Comparison of ENCODE assay signal across 2 cellular contexts in the genomic region with DNA sequence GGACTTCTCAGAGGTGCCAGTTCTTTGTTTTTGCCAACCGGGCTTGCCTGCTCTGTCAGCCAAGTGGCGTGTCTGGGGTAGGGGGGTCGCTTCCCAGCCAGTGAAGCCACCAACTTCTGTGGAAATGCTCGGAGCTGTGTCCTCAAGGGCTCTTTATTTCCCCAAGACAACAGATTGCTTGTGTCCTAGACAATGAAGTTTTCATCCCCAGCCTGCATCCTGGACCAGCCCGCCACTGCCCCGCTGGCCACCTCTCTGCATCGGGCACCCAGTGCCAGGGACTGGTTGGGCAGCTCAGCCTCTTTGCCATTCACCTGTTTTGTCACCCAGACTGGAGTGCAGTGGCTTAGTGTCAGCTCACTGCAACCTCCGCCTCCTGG.
TF ChIP-seq lines count a peak whose summit lies in the region.

No MANE protein-coding gene starts in this region.

TF ChIP-seq in endothelial cell of umbilical vein, 7 proteins besides CTCF, POLR2A, EP300 and RAD21:
- TF ChIP-seq JUN (IDR thresholded peaks at IDR 0.05; ENCODE audit: borderline replicate concordance, insufficient read depth, insufficient read length, low read depth): no peak
- no peak for TF ChIP-seq EZH2 (IDR thresholded peaks at IDR 0.05; ENCODE audit: borderline replicate concordance, low read depth, low read length, severe bottlenecking)
- TF ChIP-seq MYC (IDR thresholded peaks at IDR 0.05; ENCODE audit: low read depth, low read length): no peak
- TF ChIP-seq POLR2AphosphoS5 (IDR thresholded peaks at IDR 0.05; ENCODE audit: insufficient read depth, low read depth, low read length): no peak
- no peak for TF ChIP-seq FOS (IDR thresholded peaks at IDR 0.05; ENCODE audit: borderline replicate concordance, insufficient read depth, low read length)
- TF ChIP-seq, protein P1, sequence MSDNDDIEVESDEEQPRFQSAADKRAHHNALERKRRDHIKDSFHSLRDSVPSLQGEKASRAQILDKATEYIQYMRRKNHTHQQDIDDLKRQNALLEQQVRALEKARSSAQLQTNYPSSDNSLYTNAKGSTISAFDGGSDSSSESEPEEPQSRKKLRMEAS (IDR thresholded peaks at IDR 0.05; ENCODE audit: insufficient read depth, insufficient read length): no peak
- no peak for TF ChIP-seq GATA2 (IDR thresholded peaks at IDR 0.05; ENCODE audit: insufficient read depth, insufficient read length, low read depth, low read length)
TF ChIP-seq in endothelial cell of umbilical vein: peak in this region for 0.

TF ChIP-seq in SK-N-SH, 30 proteins besides CTCF, POLR2A, EP300 and RAD21:
- TF ChIP-seq TAF1 (IDR thresholded peaks at IDR 0.05; ENCODE audit: borderline replicate concordance, low read depth, low read length): no peak
- TF ChIP-seq REST (IDR thresholded peaks at IDR 0.05; ENCODE audit: low read depth, low read length): no peak
- TF ChIP-seq POLR2AphosphoS5 (IDR thresholded peaks at IDR 0.05; ENCODE audit: low read depth, low read length): no peak
- TF ChIP-seq FOXM1 (IDR thresholded peaks at IDR 0.05; ENCODE audit: low read depth): no peak
- no peak for TF ChIP-seq RXRA (IDR thresholded peaks at IDR 0.05; ENCODE audit: borderline replicate concordance, low read depth)
- no peak for TF ChIP-seq JUND (IDR thresholded peaks at IDR 0.05)
- no peak for TF ChIP-seq USF1 (IDR thresholded peaks at IDR 0.05; ENCODE audit: borderline replicate concordance, low read depth)
- TF ChIP-seq NFIC (IDR thresholded peaks at IDR 0.05; ENCODE audit: borderline replicate concordance): no peak
- no peak for TF ChIP-seq SIN3A (IDR thresholded peaks at IDR 0.05; ENCODE audit: borderline replicate concordance, low read depth, low read length)
- TF ChIP-seq RCOR1 (IDR thresholded peaks at IDR 0.05; ENCODE audit: low read length): no peak
- TF ChIP-seq NRF1 (IDR thresholded peaks at IDR 0.05; ENCODE audit: low read depth, low read length): no peak
- no peak for TF ChIP-seq GATA2 (CRISPR knock-in tag; IDR thresholded peaks at IDR 0.05)
- TF ChIP-seq, protein P2, sequence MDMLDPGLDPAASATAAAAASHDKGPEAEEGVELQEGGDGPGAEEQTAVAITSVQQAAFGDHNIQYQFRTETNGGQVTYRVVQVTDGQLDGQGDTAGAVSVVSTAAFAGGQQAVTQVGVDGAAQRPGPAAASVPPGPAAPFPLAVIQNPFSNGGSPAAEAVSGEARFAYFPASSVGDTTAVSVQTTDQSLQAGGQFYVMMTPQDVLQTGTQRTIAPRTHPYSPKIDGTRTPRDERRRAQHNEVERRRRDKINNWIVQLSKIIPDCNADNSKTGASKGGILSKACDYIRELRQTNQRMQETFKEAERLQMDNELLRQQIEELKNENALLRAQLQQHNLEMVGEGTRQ (IDR thresholded peaks at IDR 0.05; ENCODE audit: borderline replicate concordance, low read depth, low read length): no peak
- TF ChIP-seq SMC3 (IDR thresholded peaks at IDR 0.05; ENCODE audit: low read depth, low read length): no peak
- TF ChIP-seq, protein P3, sequence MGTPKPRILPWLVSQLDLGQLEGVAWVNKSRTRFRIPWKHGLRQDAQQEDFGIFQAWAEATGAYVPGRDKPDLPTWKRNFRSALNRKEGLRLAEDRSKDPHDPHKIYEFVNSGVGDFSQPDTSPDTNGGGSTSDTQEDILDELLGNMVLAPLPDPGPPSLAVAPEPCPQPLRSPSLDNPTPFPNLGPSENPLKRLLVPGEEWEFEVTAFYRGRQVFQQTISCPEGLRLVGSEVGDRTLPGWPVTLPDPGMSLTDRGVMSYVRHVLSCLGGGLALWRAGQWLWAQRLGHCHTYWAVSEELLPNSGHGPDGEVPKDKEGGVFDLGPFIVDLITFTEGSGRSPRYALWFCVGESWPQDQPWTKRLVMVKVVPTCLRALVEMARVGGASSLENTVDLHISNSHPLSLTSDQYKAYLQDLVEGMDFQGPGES (IDR thresholded peaks at IDR 0.05; ENCODE audit: low read depth, low read length): no peak
- TF ChIP-seq, protein P4, sequence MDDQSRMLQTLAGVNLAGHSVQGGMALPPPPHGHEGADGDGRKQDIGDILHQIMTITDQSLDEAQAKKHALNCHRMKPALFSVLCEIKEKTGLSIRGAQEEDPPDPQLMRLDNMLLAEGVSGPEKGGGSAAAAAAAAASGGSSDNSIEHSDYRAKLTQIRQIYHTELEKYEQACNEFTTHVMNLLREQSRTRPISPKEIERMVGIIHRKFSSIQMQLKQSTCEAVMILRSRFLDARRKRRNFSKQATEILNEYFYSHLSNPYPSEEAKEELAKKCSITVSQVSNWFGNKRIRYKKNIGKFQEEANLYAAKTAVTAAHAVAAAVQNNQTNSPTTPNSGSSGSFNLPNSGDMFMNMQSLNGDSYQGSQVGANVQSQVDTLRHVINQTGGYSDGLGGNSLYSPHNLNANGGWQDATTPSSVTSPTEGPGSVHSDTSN (IDR thresholded peaks at IDR 0.05): no peak
- no peak for TF ChIP-seq MXI1 (IDR thresholded peaks at IDR 0.05; ENCODE audit: low read depth, low read length)
